Comparison of ENCODE assay signal across 17 cellular contexts in the genomic region with DNA sequence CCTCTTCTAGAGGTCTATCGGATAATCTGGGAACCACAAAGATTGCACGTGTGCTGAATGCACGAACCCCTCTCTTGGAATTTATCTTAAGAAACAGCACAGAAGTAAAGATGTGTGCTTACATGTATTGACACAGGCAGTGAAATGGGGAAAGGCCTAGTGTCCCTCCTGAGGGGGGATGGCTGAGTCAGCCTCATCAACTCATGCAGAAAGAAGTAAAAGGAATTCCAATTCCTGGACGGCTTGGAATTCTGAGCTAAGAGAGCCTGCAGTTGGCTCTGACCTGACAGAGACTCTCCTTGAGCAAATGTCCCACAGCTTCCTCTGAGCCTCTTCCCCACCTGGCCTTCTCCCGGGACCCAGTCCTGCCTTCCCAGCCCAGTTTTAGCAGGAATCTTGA.
DNase-seq lines count a peak whose midpoint lies in the region; FAIRE-seq and TF ChIP-seq lines count a peak whose summit lies in the region.
"Had no signal": no experiment of that assay in that cellular context is flagged by ENCODE, and none has a peak within 500 bp of the region (broad histone marks: within the 10 kb centered on the region; RNA-seq: fewer than 3 reads in every experiment).

No MANE protein-coding gene starts in this region.

- H3K4me2 ChIP-seq in mesendoderm (ENCODE audit: low read length): no peak overlapping the region

- H3K4me3 ChIP-seq in epithelial cell of proximal tubule (ENCODE audit: low read depth, low read length): no peak overlapping the region
- H3K4me3 ChIP-seq in mesendoderm (ENCODE audit: low read length): no peak overlapping the region
- no peak overlapping the region for H3K4me3 ChIP-seq in dorsolateral prefrontal cortex
- H3K4me3 ChIP-seq: SJSA1 had no signal

- H4K5ac ChIP-seq in mesendoderm (ENCODE audit: low read length): no peak overlapping the region

- no peak overlapping the region for H2BK15ac ChIP-seq in mesendoderm (replicated peaks; ENCODE audit: low read depth)

- DNase-seq in RCC 7860 (ENCODE audit: low spot score) (peak; percentile 28), epithelial cell of proximal tubule (ENCODE audit: low read depth) (peak; percentile 29), mesendoderm (peak; percentile 44), progenitor cell of endocrine pancreas (ENCODE audit: low spot score, unreplicated experiment) (no peak), NCI-H82 treated with DMSO at 0.1 percent for 48 hours (lab: John Stamatoyannopoulos, UW; ENCODE audit: unreplicated experiment) (no peak), cerebellum (ENCODE audit: low spot score) (no peak), dorsolateral prefrontal cortex (no peak)
- DNase-seq: GF-D8, GOT3, KBM-7, MV-4-11, NCI-H187, NCI-H226, NCI-H524 treated with DMSO at 0.1 percent for 48 hours, PC-3 had no signal

- no peaks in the 10 kb centered on the region for H3K27me3 ChIP-seq in mesendoderm (ENCODE audit: insufficient read depth, low read length, poor library complexity)
- H3K27me3 ChIP-seq in dorsolateral prefrontal cortex: peaks cover 0 to 48% (median 4%) of the 10 kb centered on the region in 45 donors

- no peaks in the 10 kb centered on the region for H3K4me1 Mint-ChIP-seq in progenitor cell of endocrine pancreas (ENCODE audit: low read depth)

- H3K56ac ChIP-seq in mesendoderm (ENCODE audit: low read length): no peak overlapping the region

- H3K27ac Mint-ChIP-seq in progenitor cell of endocrine pancreas: no peak overlapping the region

- no peak overlapping the region for H3K9ac ChIP-seq in mesendoderm (ENCODE audit: low read length)

- no peak for FAIRE-seq in RCC 7860 (lab: Jason Lieb, UNC)
- FAIRE-seq: GM19239 had no signal

- peak overlapping the region; percentile 9 for H3K23ac ChIP-seq in mesendoderm (ENCODE audit: low read length)

- no peak overlapping the region for H2BK5ac ChIP-seq in mesendoderm (ENCODE audit: low read length)

- H3K36me3 Mint-ChIP-seq in progenitor cell of endocrine pancreas (ENCODE audit: insufficient read depth): no peaks in the 10 kb centered on the region

- peaks cover 3% of the 10 kb centered on the region for H3K9me3 Mint-ChIP-seq in progenitor cell of endocrine pancreas (ENCODE audit: low read depth)

- no peak overlapping the region for H3K4me3 Mint-ChIP-seq in progenitor cell of endocrine pancreas (ENCODE audit: low read depth)

- H3K18ac ChIP-seq in mesendoderm (ENCODE audit: low read length): no peak overlapping the region

- no peaks in the 10 kb centered on the region for H3K79me1 ChIP-seq in mesendoderm (ENCODE audit: low read length)

- H3K27ac ChIP-seq in mesendoderm (ENCODE audit: low read depth, low read length): no peak overlapping the region
- H3K27ac ChIP-seq in dorsolateral prefrontal cortex: no peak overlapping the region
- H3K27ac ChIP-seq: SJSA1 had no signal

- intact Hi-C loops in dorsolateral prefrontal cortex (cut with DNase I): no loop called here

- H3K27me3 Mint-ChIP-seq in progenitor cell of endocrine pancreas: peaks cover 9% of the 10 kb centered on the region

- no peak for TF ChIP-seq CTCF in epithelial cell of proximal tubule (conservative IDR thresholded peaks at IDR 0.05; ENCODE audit: low read depth, low read length)
- no peak for TF ChIP-seq CTCF in progenitor cell of endocrine pancreas (IDR thresholded peaks at IDR 0.05; ENCODE audit: unreplicated experiment)
- no peak for TF ChIP-seq CTCF in dorsolateral prefrontal cortex (IDR thresholded peaks at IDR 0.05 in 54 of 56, conservative IDR thresholded peaks at IDR 0.05 in 2 of 56; ENCODE audit: low read depth in 1 of 56, partially characterized antibody in 56 of 56)

- H3K4ac ChIP-seq in mesendoderm (ENCODE audit: low read depth, low read length): no peak overlapping the region

- H3K4me1 ChIP-seq in mesendoderm (ENCODE audit: control insufficient read depth, low read depth, low read length): no peaks in the 10 kb centered on the region
- H3K4me1 ChIP-seq: SJSA1 had no signal

- H4K8ac ChIP-seq in mesendoderm (ENCODE audit: low read depth, low read length): no peak overlapping the region

- H2BK120ac ChIP-seq in mesendoderm (ENCODE audit: low read depth, low read length): no peak overlapping the region

- no peaks in the 10 kb centered on the region for H3K79me2 ChIP-seq in mesendoderm (ENCODE audit: control insufficient read depth, insufficient read depth, low read length)

- H2AK5ac ChIP-seq in mesendoderm (ENCODE audit: low read length): no peak overlapping the region

- WGBS in mesendoderm (ENCODE audit: extremely low coverage, insufficient coverage, low lambda C conversion rate): no CpG with 5 or more reads among the region's 5 CpGs

- H3K36me3 ChIP-seq in mesendoderm (ENCODE audit: control insufficient read depth, insufficient read depth, low read length): no peaks in the 10 kb centered on the region
- H3K36me3 ChIP-seq: SJSA1 had no signal

Comparison
In these comparisons a context has a peak if more than half of its experiments do, and no peak if none do; other contexts are left out.
1. DNase-seq: peak in RCC 7860 (single experiment), epithelial cell of proximal tubule (single experiment) and mesendoderm (single experiment); none in progenitor cell of endocrine pancreas (single experiment), NCI-H82 treated with DMSO at 0.1 percent for 48 hours (single experiment), cerebellum (single experiment) and dorsolateral prefrontal cortex (0 of 10).